In genomic region chr7:16684935-16685334, GRCh38 we compare ENCODE assay signal across 17 cellular contexts. TPM values are rescaled to one million over a fixed set of nuclear protein-coding genes. Genes with fewer than 3 reads are reported as not detected.
A peak's percentile ranks its signal among the peaks of the same experiment; 100 is the strongest.
DNase-seq lines count a peak whose midpoint lies in the region; ATAC-seq and TF ChIP-seq lines count a peak whose summit lies in the region.
"Had no signal": no experiment of that assay in that cellular context is flagged by ENCODE, and none has a peak within 500 bp of the region (broad histone marks: within the 10 kb centered on the region; RNA-seq: fewer than 3 reads in every experiment).

No MANE protein-coding gene starts in this region.

- peaks cover 17 to 28% (median 24%) of the 10 kb centered on the region in 4 donors for H3K4me1 Mint-ChIP-seq in CD4-positive, CD25-positive, alpha-beta regulatory T cell
- H3K4me1 Mint-ChIP-seq in T-helper 2 cell treated with Interferon-gamma antibody and Interleukin-4, amounts not matched to agents 5 μg/mL and 100 μg/mL, for 36 hours (ENCODE audit: low read depth), result peaks cover 13% of the 10 kb centered on the region

- peak overlapping the region; percentile 1 to 75 (median 42) for H3K27ac Mint-ChIP-seq in CD4-positive, CD25-positive, alpha-beta regulatory T cell
- H3K27ac Mint-ChIP-seq in T-helper 2 cell treated with Interferon-gamma antibody and Interleukin-4, amounts not matched to agents 5 μg/mL and 100 μg/mL, for 36 hours, result peak overlapping the region; percentile 69

- no peak for TF ChIP-seq CTCF in DOHH2 (IDR thresholded peaks at IDR 0.05; ENCODE audit: low read depth, low read length, poor library complexity, severe bottlenecking)

- peak overlapping the region; percentile 25 for H3K4me2 ChIP-seq in DOHH2 (ENCODE audit: low read length)
- no peak overlapping the region for H3K4me2 ChIP-seq in mesenchymal stem cell (ENCODE audit: low read length, poor library complexity, severe bottlenecking)

- peak overlapping the region in 3 of 4 donors; percentile 7 to 77 (median 41) for H3K4me3 Mint-ChIP-seq in CD4-positive, CD25-positive, alpha-beta regulatory T cell
- H3K4me3 Mint-ChIP-seq in T-helper 2 cell treated with Interferon-gamma antibody and Interleukin-4, amounts not matched to agents 5 μg/mL and 100 μg/mL, for 36 hours, result peak overlapping the region; percentile 27

- no peaks in the 10 kb centered on the region for H3K9me2 ChIP-seq in DOHH2 (replicated peaks; ENCODE audit: control insufficient read depth, low read length)

- peak in 2 of 3 donors; percentile 1 to 32 for DNase-seq in CD4-positive, CD25-positive, alpha-beta regulatory T cell
- DNase-seq in T-helper 2 cell treated with Interferon-gamma antibody and Interleukin-4, amounts not matched to agents 5 μg/mL and 100 μg/mL, for 36 hours (ENCODE audit: low spot score), result no peak
- DNase-seq in germinal center (ENCODE audit: low spot score) (peak; percentile 6), DMS153 treated with DMSO at 0.1 percent for 48 hours (lab: John Stamatoyannopoulos, UW; ENCODE audit: unreplicated experiment) (no peak), mesenchymal stem cell (no peak), NCI-H446 (lab: John Stamatoyannopoulos, UW) (no peak)
- DNase-seq: central memory CD4-positive, alpha-beta T cell; DMS79 treated with DMSO at 0.1 percent for 48 hours; foreskin fibroblast; left colon; NCI-H1417; NCI-H2171; NCI-H774; thyroid gland; WERI-Rb-1 had no signal

- H3K79me1 ChIP-seq in mesenchymal stem cell (replicated peaks; ENCODE audit: low read length, poor library complexity, severe bottlenecking), result peaks cover 1% of the 10 kb centered on the region

- WGBS in mesenchymal stem cell, result 100% methylated on average over 1 of the region's 2 CpGs

- no peak overlapping the region for H3K4ac ChIP-seq in mesenchymal stem cell (ENCODE audit: low read depth in 1 of 2, low read length in 2 of 2)

- peaks cover 48% of the 10 kb centered on the region for H3K36me3 ChIP-seq in CD4-positive, CD25-positive, alpha-beta regulatory T cell (ENCODE audit: control insufficient read depth, insufficient read depth, low read length)
- peaks cover 91% of the 10 kb centered on the region for H3K36me3 ChIP-seq in DOHH2 (ENCODE audit: control insufficient read depth, low read length)
- peaks cover 6 to 84% of the 10 kb centered on the region in 2 experiments for H3K36me3 ChIP-seq in mesenchymal stem cell (ENCODE audit: control insufficient read depth in 1 of 2, insufficient read depth in 2 of 2, low read depth in 1 of 2, low read length in 2 of 2)

- no peaks in the 10 kb centered on the region for H3K79me2 ChIP-seq in DOHH2 (ENCODE audit: control insufficient read depth, low read length)

- H3K18ac ChIP-seq in mesenchymal stem cell (ENCODE audit: low read depth in 1 of 2, low read length in 2 of 2), result no peak overlapping the region

- peaks cover 6% of the 10 kb centered on the region for H3K4me1 ChIP-seq in CD4-positive, CD25-positive, alpha-beta regulatory T cell (ENCODE audit: control insufficient read depth, insufficient read depth, low read length, poor library complexity, severe bottlenecking)
- H3K4me1 ChIP-seq in DOHH2 (ENCODE audit: control insufficient read depth, low read length) (peaks cover 24% of the 10 kb centered on the region), mesenchymal stem cell (ENCODE audit: control insufficient read depth, insufficient read depth, low read depth, low read length) (no peaks in the 10 kb centered on the region)
- H3K4me1 ChIP-seq: thyroid gland had no signal

- H3K23ac ChIP-seq in mesenchymal stem cell (ENCODE audit: low read length in 2 of 2), result no peak overlapping the region

- H3K9ac ChIP-seq in mesenchymal stem cell (ENCODE audit: low read length), result no peak overlapping the region

- H4K20me1 ChIP-seq in DOHH2 (ENCODE audit: control insufficient read depth, insufficient read depth, low read depth, low read length), result no peaks in the 10 kb centered on the region

- no peak overlapping the region for H2BK120ac ChIP-seq in mesenchymal stem cell (ENCODE audit: low read depth, low read length)

- H2BK15ac ChIP-seq in mesenchymal stem cell (ENCODE audit: low read depth, poor library complexity, severe bottlenecking), result no peak overlapping the region

- H4K91ac ChIP-seq in mesenchymal stem cell (ENCODE audit: low read length), result no peak overlapping the region

- no peaks in the 10 kb centered on the region for H3K27me3 ChIP-seq in CD4-positive, CD25-positive, alpha-beta regulatory T cell (ENCODE audit: control insufficient read depth, insufficient read depth, low read length)
- H3K27me3 ChIP-seq in DOHH2 (ENCODE audit: control insufficient read depth, low read length) (no peaks in the 10 kb centered on the region), mesenchymal stem cell (ENCODE audit: control insufficient read depth in 1 of 2, insufficient read depth in 1 of 2, low read length in 2 of 2) (no peaks in the 10 kb centered on the region)
- H3K27me3 ChIP-seq: thyroid gland had no signal

- H2BK5ac ChIP-seq in mesenchymal stem cell (ENCODE audit: low read depth, low read length, poor library complexity, severe bottlenecking), result no peak overlapping the region

- peak overlapping the region; percentile 26 for H3K4me3 ChIP-seq in CD4-positive, CD25-positive, alpha-beta regulatory T cell (ENCODE audit: low read depth, low read length)
- H3K4me3 ChIP-seq in DOHH2 (ENCODE audit: low read length), result no peak overlapping the region
- no peak overlapping the region for H3K4me3 ChIP-seq in mesenchymal stem cell (ENCODE audit: insufficient read depth in 1 of 2, low read depth in 1 of 2, low read length in 2 of 2)
- H3K4me3 ChIP-seq: thyroid gland had no signal

- no peak overlapping the region for H2AK5ac ChIP-seq in mesenchymal stem cell (ENCODE audit: low read length, severe bottlenecking)

- ATAC-seq in CD4-positive, CD25-positive, alpha-beta regulatory T cell (ENCODE audit: low read depth in 2 of 2), result peak; percentile 20 to 44
- ATAC-seq in GM19328 (IDR thresholded peaks at IDR 0.05; ENCODE audit: unreplicated experiment), result no peak
- ATAC-seq: left colon had no signal

- H2AFZ ChIP-seq in mesenchymal stem cell (ENCODE audit: low read depth, low read length), result no peak overlapping the region

- H3F3A ChIP-seq in DOHH2 (ENCODE audit: control insufficient read depth, insufficient read depth), result no peaks in the 10 kb centered on the region

- H3K36me3 Mint-ChIP-seq in CD4-positive, CD25-positive, alpha-beta regulatory T cell, result peaks cover 33% of the 10 kb centered on the region
- H3K36me3 Mint-ChIP-seq in T-helper 2 cell treated with Interferon-gamma antibody and Interleukin-4, amounts not matched to agents 5 μg/mL and 100 μg/mL, for 36 hours (ENCODE audit: low read depth), result peaks cover 52% of the 10 kb centered on the region

- no peak overlapping the region for H3K14ac ChIP-seq in mesenchymal stem cell (ENCODE audit: low read length in 2 of 2)

- H2BK12ac ChIP-seq in mesenchymal stem cell (ENCODE audit: low read length in 2 of 2), result no peak overlapping the region

- no peaks in the 10 kb centered on the region for H3K27me3 Mint-ChIP-seq in CD4-positive, CD25-positive, alpha-beta regulatory T cell
- no peaks in the 10 kb centered on the region for H3K27me3 Mint-ChIP-seq in T-helper 2 cell treated with Interferon-gamma antibody and Interleukin-4, amounts not matched to agents 5 μg/mL and 100 μg/mL, for 36 hours (ENCODE audit: low read depth)

- H4K8ac ChIP-seq in mesenchymal stem cell (ENCODE audit: low read length), result no peak overlapping the region

- no peaks in the 10 kb centered on the region for H3K9me3 ChIP-seq in CD4-positive, CD25-positive, alpha-beta regulatory T cell (ENCODE audit: control insufficient read depth in 2 of 2, low read length in 2 of 2)
- H3K9me3 ChIP-seq in DOHH2 (ENCODE audit: control insufficient read depth, insufficient read depth, low read length) (no peaks in the 10 kb centered on the region), mesenchymal stem cell (ENCODE audit: control insufficient read depth, low read length) (no peaks in the 10 kb centered on the region)
- H3K9me3 ChIP-seq: thyroid gland had no signal

- no peaks in the 10 kb centered on the region for H3K9me3 Mint-ChIP-seq in CD4-positive, CD25-positive, alpha-beta regulatory T cell
- no peaks in the 10 kb centered on the region for H3K9me3 Mint-ChIP-seq in T-helper 2 cell treated with Interferon-gamma antibody and Interleukin-4, amounts not matched to agents 5 μg/mL and 100 μg/mL, for 36 hours

- no peak overlapping the region for H3K27ac ChIP-seq in CD4-positive, CD25-positive, alpha-beta regulatory T cell (ENCODE audit: insufficient read depth, low read length, poor library complexity, severe bottlenecking)
- H3K27ac ChIP-seq in DOHH2 (ENCODE audit: low read depth, low read length) (peak overlapping the region; percentile 7; the same call in 1 of the 2 replicates), mesenchymal stem cell (ENCODE audit: low read length, poor library complexity, severe bottlenecking) (no peak overlapping the region)
- H3K27ac ChIP-seq: thyroid gland, WERI-Rb-1 had no signal

RNA-seq across cellular contexts. Expression of gene BZW2, which starts 39.0 kb away (rescaled TPM):
- total RNA-seq in CD4-positive, CD25-positive, alpha-beta regulatory T cell, result 24.2 TPM
- polyA plus RNA-seq in CD4-positive, CD25-positive, alpha-beta regulatory T cell, result 10 to 100 TPM; 40.8 to 54.4 (median 49.8) TPM
- 47.8 TPM for polyA plus RNA-seq in mesenchymal stem cell (2013, experiment 1 of 2)
- polyA plus RNA-seq in mesenchymal stem cell (2013, experiment 2 of 2), result 48.5 TPM

RNA-seq across cellular contexts. Expression of gene ANKMY2, which starts 39.4 kb away (rescaled TPM):
- total RNA-seq in CD4-positive, CD25-positive, alpha-beta regulatory T cell, result 12.1 TPM
- 10 to 100 TPM; 18.0 to 24.2 (median 20.1) TPM for polyA plus RNA-seq in CD4-positive, CD25-positive, alpha-beta regulatory T cell
- polyA plus RNA-seq in mesenchymal stem cell (2013, experiment 1 of 2), result 15.2 TPM
- polyA plus RNA-seq in mesenchymal stem cell (2013, experiment 2 of 2), result 15.9 TPM

Comparison
In these comparisons a context has a peak if more than half of its experiments do, and no peak if none do; other contexts are left out.
1. DNase-seq: peak in CD4-positive, CD25-positive, alpha-beta regulatory T cell (2 of 3) and germinal center (single experiment); none in T-helper 2 cell treated with Interferon-gamma antibody and Interleukin-4, amounts not matched to agents 5 μg/mL and 100 μg/mL, for 36 hours (single experiment), DMS153 treated with DMSO at 0.1 percent for 48 hours (single experiment), mesenchymal stem cell (single experiment) and NCI-H446 (0 of 2).